Comparison of ENCODE assay signal across 35 cellular contexts in the genomic region with DNA sequence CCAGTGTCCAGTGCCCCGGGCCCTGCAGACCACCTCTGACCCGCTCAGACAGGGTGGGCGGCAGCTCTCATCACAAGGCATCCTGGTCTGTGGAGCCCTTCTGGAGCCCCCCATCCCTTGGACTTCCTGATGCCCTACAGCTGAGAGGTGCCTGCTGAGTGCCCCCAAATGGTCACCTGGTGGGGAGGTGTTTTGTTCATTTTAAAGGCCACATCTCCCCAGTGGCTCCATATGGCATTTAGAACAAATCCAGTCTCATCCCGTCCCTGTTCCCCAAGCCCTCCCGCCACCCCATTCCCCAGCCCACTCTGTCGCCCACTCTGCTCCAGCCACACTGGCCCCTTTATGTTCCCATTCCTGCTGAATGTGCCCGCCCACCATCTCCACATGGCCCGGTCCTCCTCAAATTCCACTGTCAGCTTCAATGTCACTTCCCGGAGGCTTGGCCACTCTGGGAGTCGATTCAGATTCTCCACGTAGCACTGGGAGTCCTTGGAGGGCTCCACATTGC. TPM values are rescaled to one million over a fixed set of nuclear protein-coding genes. Genes with fewer than 3 reads are reported as not detected.
DNase-seq lines count a peak whose midpoint lies in the region; ATAC-seq, FAIRE-seq and TF ChIP-seq lines count a peak whose summit lies in the region.
"Had no signal": no experiment of that assay in that cellular context is flagged by ENCODE, and none has a peak within 500 bp of the region (broad histone marks: within the 10 kb centered on the region; RNA-seq: fewer than 3 reads in every experiment).

No MANE protein-coding gene starts in this region.

- no peaks in the 10 kb centered on the region for H3K27me3 Mint-ChIP-seq in nephron progenitor cell (ENCODE audit: low read depth, poor library complexity)
- H3K27me3 Mint-ChIP-seq: activated CD4-positive, alpha-beta memory T cell treated with anti-CD3 and anti-CD28 coated beads for 36 hours; activated naive CD8-positive, alpha-beta T cell treated with anti-CD3 and anti-CD28 coated beads for 36 hours; naive thymus-derived CD8-positive, alpha-beta T cell had no signal

- H2BK20ac ChIP-seq in H1 (ENCODE audit: low read length) = no peak overlapping the region

- POLR2A ChIA-PET in H1 (lab: Charles Lee; ENCODE audit: partially characterized antibody) = no interaction called here

- peaks cover 0 to 7% (median 0%) of the 10 kb centered on the region in 9 donors for H3K36me3 ChIP-seq in heart right ventricle
- H3K36me3 ChIP-seq in H1 (ENCODE audit: control insufficient read depth in 2 of 4, insufficient read depth in 4 of 4, low read length in 3 of 4) = no peaks in the 10 kb centered on the region
- no peaks in the 10 kb centered on the region for H3K36me3 ChIP-seq in transverse colon
- H3K36me3 ChIP-seq: colonic mucosa, ovary had no signal

- no peak overlapping the region for H3K4me2 ChIP-seq in H1 (ENCODE audit: insufficient read depth in 1 of 2, low read depth in 2 of 2, low read length in 2 of 2)

- no peak overlapping the region for H2BK15ac ChIP-seq in H1 (ENCODE audit: low read length)

- no peaks in the 10 kb centered on the region for H3K79me2 ChIP-seq in H1 (ENCODE audit: control insufficient read depth in 1 of 2, insufficient read depth in 2 of 2, low read length in 2 of 2)

- H2BK120ac ChIP-seq in H1 (replicated peaks; ENCODE audit: low read depth, low read length) = no peak overlapping the region

- TF ChIP-seq POLR2A in H1 (IDR thresholded peaks at IDR 0.05; ENCODE audit: control extremely low read depth in 1 of 2, low read depth in 2 of 2, low read length in 2 of 2) = no peak
- no peak for TF ChIP-seq POLR2A in transverse colon (IDR thresholded peaks at IDR 0.05)

- H3K27ac Mint-ChIP-seq in nephron progenitor cell = peak overlapping the region; percentile 69
- H3K27ac Mint-ChIP-seq: activated CD4-positive, alpha-beta memory T cell treated with anti-CD3 and anti-CD28 coated beads for 36 hours; activated naive CD8-positive, alpha-beta T cell treated with anti-CD3 and anti-CD28 coated beads for 36 hours; activated T-helper 1 cell treated with anti-CD3 and anti-CD28 coated beads, Interleukin-12 subunit alpha, Interleukin-12 subunit beta, Interleukin-2, Interleukin-4 antibody, amounts not matched to agents 30 ng/mL and 10 ng/mL and 1 ng/mL, durations not matched to agents 14 hours and 24 hours and 36 hours had no signal

- no peak overlapping the region for H3K27ac ChIP-seq in heart right ventricle
- no peak overlapping the region for H3K27ac ChIP-seq in H1 (ENCODE audit: low read depth, low read length)
- H3K27ac ChIP-seq in transverse colon = no peak overlapping the region
- H3K27ac ChIP-seq: BLaER1 treated with 17β-estradiol and CSF1 and Interleukin-3, amounts not matched to agents 10 nM and 100 nM; colonic mucosa; epithelial cell of prostate; ovary; tibial artery had no signal

- peaks cover 13 to 56% (median 29%) of the 10 kb centered on the region in 9 donors for H3K4me1 ChIP-seq in heart right ventricle
- peaks cover 0 to 9% (median 3%) of the 10 kb centered on the region in 4 experiments; a peak in 3 of 7 replicates for H3K4me1 ChIP-seq in H1 (replicated peaks in 1 of 4; ENCODE audit: control insufficient read depth in 3 of 4, insufficient read depth in 4 of 4, low read length in 3 of 4)
- peaks cover 4 to 20% (median 5%) of the 10 kb centered on the region in 4 donors for H3K4me1 ChIP-seq in transverse colon
- H3K4me1 ChIP-seq: colonic mucosa had no signal

- ATAC-seq in left cardiac atrium = no peak
- no peak for ATAC-seq in heart right ventricle
- ATAC-seq in GM21390 (IDR thresholded peaks at IDR 0.05; ENCODE audit: unreplicated experiment) = no peak
- ATAC-seq in HG02852 (IDR thresholded peaks at IDR 0.05; ENCODE audit: unreplicated experiment) = no peak
- no peak for ATAC-seq in HG03175 (IDR thresholded peaks at IDR 0.05; ENCODE audit: unreplicated experiment)
- ATAC-seq: activated CD4-positive, CD25-positive, alpha-beta regulatory T cell treated with anti-CD3 and anti-CD28 coated beads, Interleukin-2, amount 50 U/mL, for 24 hours; naive thymus-derived CD8-positive, alpha-beta T cell; PC-3 had no signal

- H3K36me3 Mint-ChIP-seq in nephron progenitor cell (ENCODE audit: low read depth) = no peaks in the 10 kb centered on the region
- H3K36me3 Mint-ChIP-seq: activated CD4-positive, alpha-beta memory T cell treated with anti-CD3 and anti-CD28 coated beads for 36 hours; activated naive CD8-positive, alpha-beta T cell treated with anti-CD3 and anti-CD28 coated beads for 36 hours; naive thymus-derived CD8-positive, alpha-beta T cell had no signal

- H4K8ac ChIP-seq in H1 (ENCODE audit: extremely low read depth, insufficient read depth, low read length) = no peak overlapping the region; the same call in 1 of the 2 replicates

- H3K9me3 ChIP-seq in heart right ventricle (no peaks in the 10 kb centered on the region), H1 (ENCODE audit: insufficient read depth in 2 of 2, low read depth in 1 of 2, low read length in 1 of 2) (no peaks in the 10 kb centered on the region), transverse colon (no peaks in the 10 kb centered on the region)
- H3K9me3 ChIP-seq: BLaER1 treated with 17β-estradiol and CSF1 and Interleukin-3, amounts not matched to agents 10 nM and 100 nM; colonic mucosa; ovary; tibial artery had no signal

- H2BK12ac ChIP-seq in H1 (ENCODE audit: low read depth, low read length) = peak overlapping the region; percentile 75; the same call in 1 of the 2 replicates

- FAIRE-seq in H1 (lab: Jason Lieb, UNC) = no peak
- FAIRE-seq: GM18507, GM19239 had no signal

- no peaks in the 10 kb centered on the region for H3K9me3 Mint-ChIP-seq in nephron progenitor cell
- H3K9me3 Mint-ChIP-seq: activated CD4-positive, alpha-beta memory T cell treated with anti-CD3 and anti-CD28 coated beads for 36 hours; activated naive CD8-positive, alpha-beta T cell treated with anti-CD3 and anti-CD28 coated beads for 36 hours; activated T-helper 1 cell treated with anti-CD3 and anti-CD28 coated beads, Interleukin-12 subunit alpha, Interleukin-12 subunit beta, Interleukin-2, Interleukin-4 antibody, amounts not matched to agents 30 ng/mL and 10 ng/mL and 1 ng/mL, durations not matched to agents 14 hours and 24 hours and 36 hours; H9; naive thymus-derived CD8-positive, alpha-beta T cell had no signal

- H3K4ac ChIP-seq in H1 (replicated peaks; ENCODE audit: insufficient read length, low read depth, low read length) = no peak overlapping the region

- no peak overlapping the region for H3K4me3 Mint-ChIP-seq in nephron progenitor cell
- H3K4me3 Mint-ChIP-seq: activated CD4-positive, alpha-beta memory T cell treated with anti-CD3 and anti-CD28 coated beads for 36 hours; activated naive CD8-positive, alpha-beta T cell treated with anti-CD3 and anti-CD28 coated beads for 36 hours; activated T-helper 1 cell treated with anti-CD3 and anti-CD28 coated beads, Interleukin-12 subunit alpha, Interleukin-12 subunit beta, Interleukin-2, Interleukin-4 antibody, amounts not matched to agents 30 ng/mL and 10 ng/mL and 1 ng/mL, durations not matched to agents 14 hours and 24 hours and 36 hours; H9 had no signal

- H2AFZ ChIP-seq in H1 (ENCODE audit: low read length) = no peak overlapping the region

- H4K5ac ChIP-seq in H1 (ENCODE audit: insufficient read length, low read depth, low read length) = no peak overlapping the region

- TF ChIP-seq RAD21 in H1 (IDR thresholded peaks at IDR 0.05 in 1 of 2, conservative IDR thresholded peaks at IDR 0.05 in 1 of 2; ENCODE audit: low read depth in 2 of 2, low read length in 2 of 2) = no peak

- H3K4me3 ChIP-seq in heart right ventricle = no peak overlapping the region
- no peak overlapping the region for H3K4me3 ChIP-seq in H1 (ENCODE audit: extremely low read depth in 1 of 4, insufficient read depth in 2 of 4, low read depth in 3 of 4, low read length in 4 of 4)
- H3K4me3 ChIP-seq in transverse colon = no peak overlapping the region
- H3K4me3 ChIP-seq: BLaER1 treated with 17β-estradiol and CSF1 and Interleukin-3, amounts not matched to agents 10 nM and 100 nM; colonic mucosa; ovary; tibial artery had no signal

- H3K27me3 ChIP-seq in heart right ventricle = no peaks in the 10 kb centered on the region
- no peaks in the 10 kb centered on the region; a peak in 1 of 7 replicates for H3K27me3 ChIP-seq in H1 (replicated peaks in 1 of 4; ENCODE audit: control insufficient read depth in 3 of 4, extremely low read depth in 1 of 4, insufficient read depth in 3 of 4, low read length in 3 of 4)
- H3K27me3 ChIP-seq in transverse colon = no peaks in the 10 kb centered on the region
- H3K27me3 ChIP-seq: BLaER1 treated with 17β-estradiol and CSF1 and Interleukin-3, amounts not matched to agents 10 nM and 100 nM; colonic mucosa; ovary; tibial artery had no signal

- no peaks in the 10 kb centered on the region for H3K79me1 ChIP-seq in H1 (ENCODE audit: low read depth, low read length)

- TF ChIP-seq EP300 in H1 (IDR thresholded peaks at IDR 0.05; ENCODE audit: borderline replicate concordance in 1 of 2, low read depth in 2 of 2, low read length in 2 of 2) (no peak), transverse colon (IDR thresholded peaks at IDR 0.05; ENCODE audit: low read depth) (no peak)

- WGBS in heart right ventricle, 2 donors = 83 to 88% methylated on average over 11 of the region's 11 CpGs
- WGBS in H1 (ENCODE audit: extremely low coverage in 1 of 2, insufficient coverage in 1 of 2, insufficient read length in 1 of 2, insufficient replicate concordance in 2 of 2, low coverage in 1 of 2, low lambda C conversion rate in 2 of 2, missing lambda C conversion rate in 1 of 2), 2 experiments = 87% methylated on average over 11 of the region's 11 CpGs; no CpG with 5 or more reads in 1 of the 2 experiments
- WGBS in transverse colon (ENCODE audit: low coverage in 1 of 2), 2 donors = 80 to 92% methylated on average over 1 to 11 of the region's 11 CpGs

- TF ChIP-seq CTCF in heart right ventricle (IDR thresholded peaks at IDR 0.05) = no peak
- TF ChIP-seq CTCF in H1 (IDR thresholded peaks at IDR 0.05; ENCODE audit: control extremely low read depth in 1 of 3, insufficient read depth in 1 of 3, low read depth in 1 of 3, low read length in 3 of 3) = no peak
- no peak for TF ChIP-seq CTCF in nephron progenitor cell (IDR thresholded peaks at IDR 0.05)
- no peak for TF ChIP-seq CTCF in transverse colon (IDR thresholded peaks at IDR 0.05)

- H3K14ac ChIP-seq in H1 (ENCODE audit: insufficient read length) = no peak overlapping the region

- peaks cover 0 to 5% of the 10 kb centered on the region in 2 experiments for H4K20me1 ChIP-seq in H1 (replicated peaks in 1 of 2; ENCODE audit: control insufficient read depth in 1 of 2, insufficient read depth in 2 of 2, low read length in 2 of 2)

- peaks cover 8% of the 10 kb centered on the region; the same call in 1 of the 2 replicates for H3K23me2 ChIP-seq in H1 (ENCODE audit: low read depth, low read length)

- intact Hi-C loops in left cardiac atrium (cut with DNase I) = no loop called here
- intact Hi-C loops in heart right ventricle (cut with DNase I) = no loop called here
- intact Hi-C loops in transverse colon (cut with DNase I; ENCODE audit: low total_unique reads) = no loop called here

- H3K56ac ChIP-seq in H1 (replicated peaks; ENCODE audit: insufficient read length, low read depth, low read length) = no peak overlapping the region

- peaks cover 26% of the 10 kb centered on the region for H3K4me1 Mint-ChIP-seq in nephron progenitor cell

- peak; percentile 12 for DNase-seq in left cardiac atrium
- no peak for DNase-seq in heart right ventricle
- no peak for DNase-seq in H1 (ENCODE audit: low read depth in 1 of 2, low spot score in 2 of 2)
- DNase-seq in nephron progenitor cell = no peak
- DNase-seq in transverse colon = peak; percentile 4
- DNase-seq: activated CD4-positive, alpha-beta memory T cell treated with anti-CD3 and anti-CD28 coated beads for 36 hours; activated naive CD8-positive, alpha-beta T cell treated with anti-CD3 and anti-CD28 coated beads for 36 hours; anterior cingulate cortex; colonic mucosa; DMS153; effector CD4-positive, alpha-beta T cell; H9; Karpas-422; midbrain; NCI-H1417 treated with DMSO at 0.1 percent for 48 hours; NCI-H2081 treated with DMSO at 0.1 percent for 48 hours; NCI-H226; NCI-H526 treated with DMSO at 0.1 percent for 48 hours; PC-3; retina; SHP77 treated with DMSO at 0.1 percent for 48 hours; stimulated activated CD4-positive, alpha-beta T cell treated with anti-CD3 and anti-CD28 coated beads, Interleukin-2, amount 100 ng/mL, for 24 hours; stimulated activated CD8-positive, alpha-beta memory T cell treated with anti-CD3 and anti-CD28 coated beads, Interleukin-4, amount 100 ng/mL, for 48 hours had no signal

- CTCF ChIA-PET in H1 (lab: Charles Lee; ENCODE audit: partially characterized antibody) = interaction anchor here (1.4 kb wide), 1 partner anchor 30 kb away, joined by 4 read pairs; no protein-coding TSS in a partner anchor

- H2BK5ac ChIP-seq in H1 (ENCODE audit: low read depth, low read length) = peak overlapping the region; percentile 56; the same call in 1 of the 2 replicates

- H2AK5ac ChIP-seq in H1 (ENCODE audit: low read depth, low read length) = no peak overlapping the region

- H3K9ac ChIP-seq in H1 (replicated peaks in 1 of 4; ENCODE audit: extremely low read depth in 1 of 4, low read depth in 3 of 4, low read length in 3 of 4) = no peak overlapping the region
- H3K9ac ChIP-seq: BLaER1 treated with 17β-estradiol and CSF1 and Interleukin-3, amounts not matched to agents 10 nM and 100 nM had no signal

- no peak overlapping the region for H3K23ac ChIP-seq in H1 (ENCODE audit: insufficient read length)

- H4K91ac ChIP-seq in H1 (replicated peaks; ENCODE audit: insufficient read length, low read length) = peak overlapping the region; percentile 51

- peak overlapping the region; percentile 19; the same call in 1 of the 2 replicates for H3K18ac ChIP-seq in H1 (ENCODE audit: extremely low read depth, low read length)

- in situ Hi-C loops in transverse colon (cut with MboI; ENCODE audit: low pct_ligation_motif_present in 1 of 4, low pct_unique_long_range_greater_than_20kb in 1 of 4, low sequenced_read_pairs in 3 of 4) = no loop called here

RNA-seq across cellular contexts. Expression of a gene that starts 32.8 kb away (rescaled TPM):
- total RNA-seq in left cardiac atrium = 10 to 100 TPM; 17.3 to 21.0 TPM
- 10 to 100 TPM; 12.7 to 18.2 (median 15.5) TPM for total RNA-seq in heart right ventricle
- polyA plus RNA-seq in heart right ventricle = 10 to 100 TPM; 10.4 to 18.7 TPM
- 7.9 and 9.9 TPM in 2 replicates for total RNA-seq in H1 (2021; fragmentation: NEBNext Ultra II Directional; extraction: Animal tissue kit (Norgen Biotek cat#: 25700))
- polyA plus RNA-seq in H1 (2011; rRNA removed) = 3.4 and 6.0 TPM in 2 replicates
- 5.8 TPM for polyA plus RNA-seq in H1 (2011; cell fraction: cytosol; rRNA removed)
- 19.5 TPM for polyA plus RNA-seq in H1 (2011; cell fraction: nucleus; rRNA removed)
- 3.8 to 7.3 TPM (median 6.6 TPM) in 4 replicates for polyA plus RNA-seq in H1 (2012, experiment 1 of 2)
- 4.9 TPM for polyA plus RNA-seq in H1 (2012, experiment 2 of 2)
- 3.3 TPM for polyA plus RNA-seq in H1 (2013, experiment 1 of 2)
- polyA plus RNA-seq in H1 (2013, experiment 2 of 2) = 2.9 TPM
- polyA minus RNA-seq in H1 (2011; rRNA and poly(A)+ RNA removed) = 4.3 and 5.5 TPM in 2 replicates
- 9.7 TPM for polyA minus RNA-seq in H1 (2011; cell fraction: cytosol; rRNA and poly(A)+ RNA removed)
- polyA minus RNA-seq in H1 (2011; cell fraction: nucleus; rRNA and poly(A)+ RNA removed) = 13.0 TPM
- 100 to 1,000 TPM in 2 of 4 donors, 10 to 100 TPM in 2; 37.3 to 211 (median 105) TPM for total RNA-seq in transverse colon

Comparison
In these comparisons a context has a peak if more than half of its experiments do, and no peak if none do; other contexts are left out.
1. DNase-seq: peak in left cardiac atrium (single experiment) and transverse colon (single experiment); none in heart right ventricle (0 of 2), H1 (0 of 2) and nephron progenitor cell (single experiment).